2 cellular contexts compared by ENCODE assay signal in the genomic region with DNA sequence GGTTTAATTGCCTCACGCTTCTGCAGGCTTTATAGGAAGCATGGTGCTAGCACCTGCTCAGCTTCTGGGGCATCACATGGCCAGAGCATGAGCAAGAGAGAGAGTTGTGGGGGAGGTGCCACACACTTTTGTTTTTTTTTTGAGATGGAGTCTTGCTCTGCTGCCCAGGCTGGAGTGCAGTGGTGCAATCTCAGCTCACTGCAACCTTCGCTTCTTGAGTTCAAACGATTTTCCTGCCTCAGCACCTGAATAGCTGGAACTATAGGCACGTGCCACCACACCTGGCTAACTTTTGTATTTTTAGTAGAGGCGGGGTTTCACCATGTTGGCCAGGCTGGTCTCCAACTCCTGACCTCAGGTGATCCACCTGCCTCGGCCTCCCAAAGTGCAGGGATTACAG.
TF ChIP-seq lines count a peak whose summit lies in the region.

No MANE protein-coding gene starts in this region.

TF ChIP-seq in K562, 482 proteins besides CTCF, POLR2A, EP300 and RAD21:
- peak; percentile 30; the same call in 1 of the 2 replicates for TF ChIP-seq ZNF121 (CRISPR knock-in tag; conservative IDR thresholded peaks at IDR 0.05)

TF ChIP-seq in HepG2, 621 proteins besides CTCF, POLR2A, EP300 and RAD21:
- peak; percentile 69 for TF ChIP-seq ZNF121 (CRISPR knock-in tag; IDR thresholded peaks at IDR 0.05)
